8 cellular contexts compared by ENCODE assay signal in the genomic region with DNA sequence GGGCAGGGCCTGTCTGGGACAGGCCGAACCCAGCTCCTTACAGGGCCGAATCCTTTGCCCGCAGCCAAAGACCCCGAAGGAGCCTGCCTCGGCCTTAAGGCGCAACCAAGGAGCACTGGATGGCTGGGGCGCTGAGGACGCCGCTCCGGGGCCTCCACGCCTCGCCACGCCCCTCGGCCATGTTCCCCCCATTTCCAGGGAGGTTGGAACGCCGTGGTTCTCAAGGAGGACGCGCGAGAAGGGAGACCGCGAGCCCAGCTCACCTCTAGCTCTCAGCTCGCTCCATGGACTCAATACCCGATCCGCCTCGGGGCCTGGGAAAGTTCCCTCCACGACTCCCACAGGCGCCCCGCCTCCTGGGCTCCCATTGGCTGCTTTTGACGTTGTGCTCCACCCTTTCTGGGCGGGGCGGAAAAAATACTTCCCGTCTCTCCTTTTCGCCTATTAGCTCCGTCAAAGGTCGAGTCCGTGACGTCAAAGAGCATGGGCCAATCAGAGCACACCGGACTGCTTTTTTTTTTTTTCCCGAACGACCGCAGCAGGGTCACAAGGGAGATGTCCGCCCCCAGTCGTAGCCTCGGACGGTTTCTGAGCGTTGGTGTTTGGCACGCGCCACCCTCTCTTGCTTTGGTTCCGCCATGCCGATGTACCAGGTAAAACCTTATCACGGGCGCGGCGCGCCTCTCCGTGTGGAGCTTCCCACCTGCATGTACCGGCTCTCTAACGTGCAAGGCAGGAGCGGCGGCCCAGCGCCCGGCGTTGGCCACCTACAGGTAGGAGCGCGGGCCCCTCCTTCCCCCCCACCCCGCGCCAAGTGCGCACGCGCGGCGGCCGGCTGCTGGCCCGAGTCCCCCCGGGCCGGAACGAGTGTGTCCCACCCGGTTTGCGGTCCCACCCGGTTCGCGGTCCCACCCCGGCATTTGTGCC.
DNase-seq lines count a peak whose midpoint lies in the region; ATAC-seq and TF ChIP-seq lines count a peak whose summit lies in the region.

No MANE protein-coding gene starts in this region.

- peak; percentile 24; the same call in 1 of the 2 replicates for TF ChIP-seq CTCF in IMR-90 (conservative IDR thresholded peaks at IDR 0.05; ENCODE audit: low read depth, low read length)

- CTCF ChIA-PET in IMR-90 (lab: Yijun Ruan, JAX), result interaction anchor here (0.6 kb wide), 2 partner anchors 43 to 82 kb away, joined by 3 read pairs; no protein-coding TSS in a partner anchor

- dilution Hi-C loops in IMR-90 (cut with HindIII; ENCODE audit: low sequenced_read_pairs, unreplicated experiment), result no loop called here

- H4K20me1 ChIP-seq in IMR-90 (ENCODE audit: insufficient read depth, low read length), result no peaks in the 10 kb centered on the region

- H3K56ac ChIP-seq in IMR-90 (ENCODE audit: extremely low read depth, insufficient read depth, low read length), result no peak overlapping the region

- H3K36me3 ChIP-seq in IMR-90 (ENCODE audit: control insufficient read depth, insufficient read depth, low read length), result peaks cover under 1% of the 10 kb centered on the region; the same call in 1 of the 2 replicates
- peaks cover under 1 to 6% of the 10 kb centered on the region in 2 donors for H3K36me3 ChIP-seq in mucosa of rectum (ENCODE audit: control insufficient read depth in 2 of 2, insufficient read depth in 2 of 2, low read length in 2 of 2)

- H2AFZ ChIP-seq in IMR-90 (replicated peaks; ENCODE audit: low read length, poor library complexity), result peak overlapping the region; percentile 97

- peak overlapping the region; percentile 77 for H3K9ac ChIP-seq in IMR-90 (ENCODE audit: low read depth, low read length)
- peak overlapping the region; percentile 86 to 91 for H3K9ac ChIP-seq in mucosa of rectum (ENCODE audit: low read depth in 1 of 2, low read length in 2 of 2)

- peak overlapping the region; percentile 86 for H3K14ac ChIP-seq in IMR-90 (replicated peaks; ENCODE audit: low read depth, low read length)

- peak overlapping the region; percentile 1 to 96; a peak in 3 of 4 replicates for H4K8ac ChIP-seq in IMR-90 (ENCODE audit: low read depth in 2 of 2, low read length in 2 of 2)

- no peaks in the 10 kb centered on the region for H3K27me3 ChIP-seq in IMR-90 (ENCODE audit: control insufficient read depth, insufficient read depth, low read length)
- no peaks in the 10 kb centered on the region for H3K27me3 ChIP-seq in mucosa of rectum (ENCODE audit: control insufficient read depth in 2 of 2, insufficient read depth in 2 of 2, low read length in 2 of 2)

- DNase-seq in DMS114 treated with DMSO at 0.1 percent for 48 hours (lab: John Stamatoyannopoulos, UW; ENCODE audit: unreplicated experiment) (peak; percentile 93), IMR-90 (peak; percentile 99), OCI-M1 (lab: John Stamatoyannopoulos, UW) (peak; percentile 100), erythroblast (lab: John Stamatoyannopoulos, UW) (peak; percentile 98 to 99)
- peak; percentile 96 for DNase-seq in activated T-cell treated with anti-CD3 and anti-CD28 coated beads, Interleukin-2, amount 50 U/mL, for 1 hour
- DNase-seq in stimulated activated CD8-positive, alpha-beta memory T cell treated with anti-CD3 and anti-CD28 coated beads, Interleukin-4, amount 100 ng/mL, for 48 hours, result peak; percentile 99

- peaks cover 7 to 14% of the 10 kb centered on the region in 2 experiments; a peak in 3 of 4 replicates for H3K79me1 ChIP-seq in IMR-90 (ENCODE audit: low read depth in 1 of 2, low read length in 2 of 2)

- peak; percentile 91 for ATAC-seq in GM21528 (IDR thresholded peaks at IDR 0.05; ENCODE audit: low FRiP score, unreplicated experiment)
- peak; percentile 91 for ATAC-seq in IMR-90 (ENCODE audit: low read depth)

- H3K27ac ChIP-seq in IMR-90 (ENCODE audit: insufficient read depth, low read length) (peak overlapping the region; percentile 87), mucosa of rectum (ENCODE audit: low read depth in 2 of 2, low read length in 2 of 2) (peak overlapping the region; percentile 94)

- no peak for TF ChIP-seq RAD21 in IMR-90 (IDR thresholded peaks at IDR 0.05; ENCODE audit: low read length)

- H2BK120ac ChIP-seq in IMR-90 (ENCODE audit: low read depth, low read length), result peak overlapping the region; percentile 83

- H2BK5ac ChIP-seq in IMR-90 (ENCODE audit: low read depth, low read length, poor library complexity, severe bottlenecking), result peak overlapping the region; percentile 89

- peak overlapping the region; percentile 49 for H3K23ac ChIP-seq in IMR-90 (ENCODE audit: low read depth, low read length)

- POLR2A ChIA-PET in IMR-90 (lab: Charles Lee; ENCODE audit: unreplicated experiment), result interaction anchor here (0.5 to 0.7 kb wide), 2 partner anchors 27 to 60 kb away, joined by 3 to 4 read pairs; no protein-coding TSS in a partner anchor

- TF ChIP-seq POLR2A in IMR-90 (IDR thresholded peaks at IDR 0.05; ENCODE audit: low read depth, low read length) (peak; percentile 94), erythroblast (IDR thresholded peaks at IDR 0.05; ENCODE audit: low read length) (peak; percentile 88)

- peak overlapping the region; percentile 60 for H3K4me2 ChIP-seq in IMR-90 (ENCODE audit: low read depth, low read length)

- peak overlapping the region; percentile 91 for H3K4ac ChIP-seq in IMR-90 (ENCODE audit: low read depth, low read length)

- peak overlapping the region; percentile 67; the same call in 1 of the 2 replicates for H3K18ac ChIP-seq in IMR-90 (ENCODE audit: low read depth, low read length)

- H2BK15ac ChIP-seq in IMR-90 (ENCODE audit: low read depth, low read length), result peak overlapping the region; percentile 33; the same call in 1 of the 3 replicates

- peak overlapping the region; percentile 78 for H4K91ac ChIP-seq in IMR-90 (ENCODE audit: insufficient read depth, low read depth, low read length)

- H4K5ac ChIP-seq in IMR-90 (ENCODE audit: low read depth, low read length), result peak overlapping the region; percentile 82

- 1% methylated on average over 22 of the region's 83 CpGs; no CpG with 5 or more reads in 1 of the 2 experiments for WGBS in IMR-90 (ENCODE audit: extremely low coverage in 2 of 2, insufficient read length in 1 of 2), 2 experiments

- intact Hi-C loops in IMR-90 (cut with micrococcal nuclease), result no loop called here

- no peak overlapping the region for H2AK9ac ChIP-seq in IMR-90 (replicated peaks; ENCODE audit: low read depth, low read length, poor library complexity)

- in situ Hi-C loops in IMR-90 (cut with MboI; ENCODE audit: low sequenced_read_pairs), result no loop called here

- no TSS peak for BruUV-seq in IMR-90 (replicated peaks; lab: Mats Ljungman, UMichigan)

- H3K9me1 ChIP-seq in IMR-90 (ENCODE audit: insufficient read depth, low read length), result peaks cover 3% of the 10 kb centered on the region; the same call in 1 of the 2 replicates

- H3K4me1 ChIP-seq in IMR-90 (ENCODE audit: control insufficient read depth, insufficient read depth, low read length) (no peaks in the 10 kb centered on the region), mucosa of rectum (ENCODE audit: control insufficient read depth in 2 of 2, insufficient read depth in 2 of 2, low read length in 2 of 2) (peaks cover 0 to 7% of the 10 kb centered on the region in 2 donors)

- H3K4me3 ChIP-seq in IMR-90 (ENCODE audit: insufficient read depth, low read depth, low read length) (peak overlapping the region; percentile 90), mucosa of rectum (ENCODE audit: low read length in 2 of 2) (peak overlapping the region; percentile 89 to 91)

- H2AK5ac ChIP-seq in IMR-90 (ENCODE audit: low read depth, low read length), result no peak overlapping the region

- no peak overlapping the region; the same call in 1 of the 2 replicates for H2BK20ac ChIP-seq in IMR-90 (ENCODE audit: low read depth, low read length)

- H3K9me3 ChIP-seq in IMR-90 (ENCODE audit: control insufficient read depth, insufficient read depth, low read length), result no peaks in the 10 kb centered on the region
- no peaks in the 10 kb centered on the region for H3K9me3 ChIP-seq in mucosa of rectum (ENCODE audit: control insufficient read depth in 2 of 2, low read length in 2 of 2)

TF ChIP-seq in IMR-90, 13 proteins besides CTCF, POLR2A, EP300 and RAD21:
- TF ChIP-seq, protein P1, sequence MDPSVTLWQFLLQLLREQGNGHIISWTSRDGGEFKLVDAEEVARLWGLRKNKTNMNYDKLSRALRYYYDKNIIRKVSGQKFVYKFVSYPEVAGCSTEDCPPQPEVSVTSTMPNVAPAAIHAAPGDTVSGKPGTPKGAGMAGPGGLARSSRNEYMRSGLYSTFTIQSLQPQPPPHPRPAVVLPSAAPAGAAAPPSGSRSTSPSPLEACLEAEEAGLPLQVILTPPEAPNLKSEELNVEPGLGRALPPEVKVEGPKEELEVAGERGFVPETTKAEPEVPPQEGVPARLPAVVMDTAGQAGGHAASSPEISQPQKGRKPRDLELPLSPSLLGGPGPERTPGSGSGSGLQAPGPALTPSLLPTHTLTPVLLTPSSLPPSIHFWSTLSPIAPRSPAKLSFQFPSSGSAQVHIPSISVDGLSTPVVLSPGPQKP (IDR thresholded peaks at IDR 0.05; ENCODE audit: borderline replicate concordance, low read depth, low read length), result no peak
- TF ChIP-seq RCOR1 (IDR thresholded peaks at IDR 0.05; ENCODE audit: insufficient replicate concordance, low read length) (peak; percentile 13), NFE2L2 (IDR thresholded peaks at IDR 0.05; ENCODE audit: low read depth, low read length) (no peak), CHD1 (IDR thresholded peaks at IDR 0.05; ENCODE audit: low read depth, low read length) (no peak), MAFK (IDR thresholded peaks at IDR 0.05; ENCODE audit: low read depth, low read length) (no peak), MXI1 (IDR thresholded peaks at IDR 0.05; ENCODE audit: borderline replicate concordance, low read depth, low read length) (peak; percentile 52; the same call in 1 of the 2 replicates), FOS (IDR thresholded peaks at IDR 0.05; ENCODE audit: low read depth, low read length) (no peak; the same call in 1 of the 2 replicates), CEBPB (IDR thresholded peaks at IDR 0.05; ENCODE audit: low read depth, low read length) (no peak), RFX5 (IDR thresholded peaks at IDR 0.05; ENCODE audit: low read depth, low read length) (peak; percentile 51), SMC3 (IDR thresholded peaks at IDR 0.05; ENCODE audit: low read depth, low read length) (no peak), MAZ (IDR thresholded peaks at IDR 0.05; ENCODE audit: borderline replicate concordance, low read depth, low read length) (peak; percentile 73; the same call in 1 of the 2 replicates), BHLHE40 (IDR thresholded peaks at IDR 0.05; ENCODE audit: low read depth, low read length) (peak; percentile 54; the same call in 1 of the 2 replicates)
- TF ChIP-seq, protein P2, sequence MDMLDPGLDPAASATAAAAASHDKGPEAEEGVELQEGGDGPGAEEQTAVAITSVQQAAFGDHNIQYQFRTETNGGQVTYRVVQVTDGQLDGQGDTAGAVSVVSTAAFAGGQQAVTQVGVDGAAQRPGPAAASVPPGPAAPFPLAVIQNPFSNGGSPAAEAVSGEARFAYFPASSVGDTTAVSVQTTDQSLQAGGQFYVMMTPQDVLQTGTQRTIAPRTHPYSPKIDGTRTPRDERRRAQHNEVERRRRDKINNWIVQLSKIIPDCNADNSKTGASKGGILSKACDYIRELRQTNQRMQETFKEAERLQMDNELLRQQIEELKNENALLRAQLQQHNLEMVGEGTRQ (IDR thresholded peaks at IDR 0.05; ENCODE audit: low read depth, low read length), result peak; percentile 71

Comparison
In these comparisons a context has a peak if more than half of its experiments do, and no peak if none do; other contexts are left out.
1. Peak in every context shown above with its lines: DNase-seq, ATAC-seq, H3K4me3 ChIP-seq and H3K27ac ChIP-seq.